In the genomic region with DNA sequence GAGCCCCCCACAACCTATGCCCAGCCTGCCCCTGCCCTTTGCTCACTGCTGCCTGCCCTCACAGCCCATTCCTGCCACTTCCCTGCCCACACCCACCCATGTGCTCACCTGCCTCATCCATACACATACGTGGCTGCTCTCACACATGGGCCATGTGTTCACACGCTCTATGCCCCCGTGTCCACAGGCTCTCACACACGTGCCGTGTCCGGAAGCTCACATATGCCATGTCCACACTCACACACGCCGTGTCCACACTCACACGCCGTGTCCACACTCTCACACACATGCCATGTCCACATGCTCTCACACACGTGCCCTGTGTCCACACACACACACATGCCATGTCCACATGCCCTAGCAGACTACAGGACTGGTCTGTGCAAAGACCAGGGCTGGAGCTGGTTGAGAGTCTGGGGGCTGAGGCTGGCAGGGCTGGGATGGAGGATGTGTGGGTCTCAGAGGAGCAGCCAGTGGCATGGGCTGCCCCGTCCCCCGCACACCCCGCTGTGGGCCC, we compare ENCODE assay signal across 2 cellular contexts.
TF ChIP-seq lines count a peak whose summit lies in the region.

No MANE protein-coding gene starts in this region.

TF ChIP-seq in WTC11, 78 proteins besides CTCF, POLR2A, EP300 and RAD21:
- TF ChIP-seq, protein P1, sequence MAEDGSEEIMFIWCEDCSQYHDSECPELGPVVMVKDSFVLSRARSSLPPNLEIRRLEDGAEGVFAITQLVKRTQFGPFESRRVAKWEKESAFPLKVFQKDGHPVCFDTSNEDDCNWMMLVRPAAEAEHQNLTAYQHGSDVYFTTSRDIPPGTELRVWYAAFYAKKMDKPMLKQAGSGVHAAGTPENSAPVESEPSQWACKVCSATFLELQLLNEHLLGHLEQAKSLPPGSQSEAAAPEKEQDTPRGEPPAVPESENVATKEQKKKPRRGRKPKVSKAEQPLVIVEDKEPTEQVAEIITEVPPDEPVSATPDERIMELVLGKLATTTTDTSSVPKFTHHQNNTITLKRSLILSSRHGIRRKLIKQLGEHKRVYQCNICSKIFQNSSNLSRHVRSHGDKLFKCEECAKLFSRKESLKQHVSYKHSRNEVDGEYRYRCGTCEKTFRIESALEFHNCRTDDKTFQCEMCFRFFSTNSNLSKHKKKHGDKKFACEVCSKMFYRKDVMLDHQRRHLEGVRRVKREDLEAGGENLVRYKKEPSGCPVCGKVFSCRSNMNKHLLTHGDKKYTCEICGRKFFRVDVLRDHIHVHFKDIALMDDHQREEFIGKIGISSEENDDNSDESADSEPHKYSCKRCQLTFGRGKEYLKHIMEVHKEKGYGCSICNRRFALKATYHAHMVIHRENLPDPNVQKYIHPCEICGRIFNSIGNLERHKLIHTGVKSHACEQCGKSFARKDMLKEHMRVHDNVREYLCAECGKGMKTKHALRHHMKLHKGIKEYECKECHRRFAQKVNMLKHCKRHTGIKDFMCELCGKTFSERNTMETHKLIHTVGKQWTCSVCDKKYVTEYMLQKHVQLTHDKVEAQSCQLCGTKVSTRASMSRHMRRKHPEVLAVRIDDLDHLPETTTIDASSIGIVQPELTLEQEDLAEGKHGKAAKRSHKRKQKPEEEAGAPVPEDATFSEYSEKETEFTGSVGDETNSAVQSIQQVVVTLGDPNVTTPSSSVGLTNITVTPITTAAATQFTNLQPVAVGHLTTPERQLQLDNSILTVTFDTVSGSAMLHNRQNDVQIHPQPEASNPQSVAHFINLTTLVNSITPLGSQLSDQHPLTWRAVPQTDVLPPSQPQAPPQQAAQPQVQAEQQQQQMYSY (CRISPR knock-in tag; IDR thresholded peaks at IDR 0.05), result peak; percentile 69
- no peak for TF ChIP-seq ZNF423 (CRISPR knock-in tag; IDR thresholded peaks at IDR 0.05)
- no peak for TF ChIP-seq JAZF1 (CRISPR knock-in tag; IDR thresholded peaks at IDR 0.05)

TF ChIP-seq in HepG2, 621 proteins besides CTCF, POLR2A, EP300 and RAD21:
- peak; percentile 34; the same call in 1 of the 2 replicates for TF ChIP-seq BHLHE40 (IDR thresholded peaks at IDR 0.05; ENCODE audit: low read length)
- TF ChIP-seq, protein P1 (CRISPR knock-in tag; IDR thresholded peaks at IDR 0.05), result peak; percentile 75; the same call in 1 of the 2 replicates
- no peak for TF ChIP-seq ZNF674 (CRISPR knock-in tag; IDR thresholded peaks at IDR 0.05; ENCODE audit: low read depth)
- TF ChIP-seq, protein P2, sequence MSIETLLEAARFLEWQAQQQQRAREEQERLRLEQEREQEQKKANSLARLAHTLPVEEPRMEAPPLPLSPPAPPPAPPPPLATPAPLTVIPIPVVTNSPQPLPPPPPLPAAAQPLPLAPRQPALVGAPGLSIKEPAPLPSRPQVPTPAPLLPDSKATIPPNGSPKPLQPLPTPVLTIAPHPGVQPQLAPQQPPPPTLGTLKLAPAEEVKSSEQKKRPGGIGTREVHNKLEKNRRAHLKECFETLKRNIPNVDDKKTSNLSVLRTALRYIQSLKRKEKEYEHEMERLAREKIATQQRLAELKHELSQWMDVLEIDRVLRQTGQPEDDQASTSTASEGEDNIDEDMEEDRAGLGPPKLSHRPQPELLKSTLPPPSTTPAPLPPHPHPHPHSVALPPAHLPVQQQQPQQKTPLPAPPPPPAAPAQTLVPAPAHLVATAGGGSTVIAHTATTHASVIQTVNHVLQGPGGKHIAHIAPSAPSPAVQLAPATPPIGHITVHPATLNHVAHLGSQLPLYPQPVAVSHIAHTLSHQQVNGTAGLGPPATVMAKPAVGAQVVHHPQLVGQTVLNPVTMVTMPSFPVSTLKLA (IDR thresholded peaks at IDR 0.05), result peak; percentile 94
- TF ChIP-seq EZH2 (conservative IDR thresholded peaks at IDR 0.05; ENCODE audit: low read depth, low read length), result no peak; the same call in 1 of the 2 replicates
- no peak for TF ChIP-seq TOPORS (CRISPR knock-in tag; IDR thresholded peaks at IDR 0.05)
TF ChIP-seq in HepG2: peak in this region for 3.
